8 cellular contexts compared by ENCODE assay signal in the genomic region with DNA sequence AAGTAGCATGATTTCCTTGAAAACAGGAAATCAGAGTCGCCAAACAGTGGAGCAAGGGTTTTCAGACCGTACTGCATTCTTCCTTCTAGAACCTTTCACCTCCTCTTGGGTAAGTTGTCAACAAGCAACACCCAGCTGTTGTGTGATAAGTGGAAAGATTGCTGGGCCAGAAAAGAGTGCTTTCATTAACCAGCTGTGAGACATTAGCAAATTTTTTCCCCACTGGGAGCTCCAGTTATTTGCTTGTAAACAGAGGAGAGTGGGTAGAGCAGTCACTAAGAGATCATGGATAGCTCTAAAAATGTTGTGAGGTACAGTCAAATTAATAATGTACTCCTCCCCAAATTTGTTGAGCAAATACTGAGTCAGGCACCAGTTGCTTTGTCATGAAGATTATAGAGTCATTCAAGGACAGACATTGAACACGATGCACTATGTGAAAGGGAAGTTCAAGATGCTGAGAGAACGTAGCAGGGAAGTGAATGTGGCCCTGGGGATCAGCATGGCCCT. TPM values are rescaled to one million over a fixed set of nuclear protein-coding genes. Genes with fewer than 3 reads are reported as not detected.
DNase-seq lines count a peak whose midpoint lies in the region; ATAC-seq and TF ChIP-seq lines count a peak whose summit lies in the region.

No MANE protein-coding gene starts in this region.

- H3K36me3 Mint-ChIP-seq in nephron (ENCODE audit: low read depth), result no peaks in the 10 kb centered on the region
- no peaks in the 10 kb centered on the region for H3K36me3 Mint-ChIP-seq in activated naive CD4-positive, alpha-beta T cell treated with anti-CD3 and anti-CD28 coated beads, Interleukin-2, amount 10 ng/mL, durations not matched to agents 7 days and 5 days
- no peaks in the 10 kb centered on the region for H3K36me3 Mint-ChIP-seq in activated CD8-positive, alpha-beta memory T cell treated with anti-CD3 and anti-CD28 coated beads, Interleukin-2, amount 10 ng/mL, durations not matched to agents 7 days and 5 days

- H3K27me3 Mint-ChIP-seq in nephron (ENCODE audit: low read depth), result peaks cover 4% of the 10 kb centered on the region
- H3K27me3 Mint-ChIP-seq in activated naive CD4-positive, alpha-beta T cell treated with anti-CD3 and anti-CD28 coated beads, Interleukin-2, amount 10 ng/mL, durations not matched to agents 7 days and 5 days, result peaks cover 7% of the 10 kb centered on the region
- H3K27me3 Mint-ChIP-seq in activated CD8-positive, alpha-beta memory T cell treated with anti-CD3 and anti-CD28 coated beads, Interleukin-2, amount 10 ng/mL, durations not matched to agents 7 days and 5 days, result peaks cover 17% of the 10 kb centered on the region

- ATAC-seq in GM18517 (IDR thresholded peaks at IDR 0.05; ENCODE audit: unreplicated experiment) (peak; percentile 46), HG02884 (IDR thresholded peaks at IDR 0.05; ENCODE audit: unreplicated experiment) (peak; percentile 37), GM21737 (IDR thresholded peaks at IDR 0.05; ENCODE audit: unreplicated experiment) (no peak)
- no peak for ATAC-seq in activated CD8-positive, alpha-beta memory T cell treated with anti-CD3 and anti-CD28 coated beads, Interleukin-2, amount 10 ng/mL, durations not matched to agents 7 days and 5 days

- H3K9me3 Mint-ChIP-seq in nephron, result no peaks in the 10 kb centered on the region
- no peaks in the 10 kb centered on the region for H3K9me3 Mint-ChIP-seq in activated naive CD4-positive, alpha-beta T cell treated with anti-CD3 and anti-CD28 coated beads, Interleukin-2, amount 10 ng/mL, durations not matched to agents 7 days and 5 days
- H3K9me3 Mint-ChIP-seq in activated CD8-positive, alpha-beta memory T cell treated with anti-CD3 and anti-CD28 coated beads, Interleukin-2, amount 10 ng/mL, durations not matched to agents 7 days and 5 days (ENCODE audit: low read depth), result no peaks in the 10 kb centered on the region

- peak overlapping the region in 2 of 3 experiments; percentile 34 to 37 for H3K27ac Mint-ChIP-seq in nephron
- H3K27ac Mint-ChIP-seq in activated naive CD4-positive, alpha-beta T cell treated with anti-CD3 and anti-CD28 coated beads, Interleukin-2, amount 10 ng/mL, durations not matched to agents 7 days and 5 days, result no peak overlapping the region
- no peak overlapping the region for H3K27ac Mint-ChIP-seq in activated CD8-positive, alpha-beta memory T cell treated with anti-CD3 and anti-CD28 coated beads, Interleukin-2, amount 10 ng/mL, durations not matched to agents 7 days and 5 days

- TF ChIP-seq CTCF in nephron (IDR thresholded peaks at IDR 0.05; ENCODE audit: unreplicated experiment in 3 of 3), result no peak

- H3K4me3 Mint-ChIP-seq in nephron, result no peak overlapping the region
- H3K4me3 Mint-ChIP-seq in activated naive CD4-positive, alpha-beta T cell treated with anti-CD3 and anti-CD28 coated beads, Interleukin-2, amount 10 ng/mL, durations not matched to agents 7 days and 5 days, result no peak overlapping the region
- no peak overlapping the region for H3K4me3 Mint-ChIP-seq in activated CD8-positive, alpha-beta memory T cell treated with anti-CD3 and anti-CD28 coated beads, Interleukin-2, amount 10 ng/mL, durations not matched to agents 7 days and 5 days

- no peaks in the 10 kb centered on the region for H3K4me1 Mint-ChIP-seq in nephron
- H3K4me1 Mint-ChIP-seq in activated naive CD4-positive, alpha-beta T cell treated with anti-CD3 and anti-CD28 coated beads, Interleukin-2, amount 10 ng/mL, durations not matched to agents 7 days and 5 days, result peaks cover 2% of the 10 kb centered on the region
- no peaks in the 10 kb centered on the region for H3K4me1 Mint-ChIP-seq in activated CD8-positive, alpha-beta memory T cell treated with anti-CD3 and anti-CD28 coated beads, Interleukin-2, amount 10 ng/mL, durations not matched to agents 7 days and 5 days

- peak; percentile 35 for DNase-seq in amniotic epithelial cell (ENCODE audit: low read depth)
- no peak for DNase-seq in hypothalamus (lab: John Stamatoyannopoulos, UW)
- DNase-seq in activated naive CD4-positive, alpha-beta T cell treated with anti-CD3 and anti-CD28 coated beads, Interleukin-2, amount 10 ng/mL, durations not matched to agents 7 days and 5 days, result no peak
- DNase-seq in activated CD8-positive, alpha-beta memory T cell treated with anti-CD3 and anti-CD28 coated beads, Interleukin-2, amount 10 ng/mL, durations not matched to agents 7 days and 5 days, result no peak

- CTCF ChIA-PET in activated naive CD4-positive, alpha-beta T cell treated with anti-CD3 and anti-CD28 coated beads, Interleukin-2, amount 10 ng/mL, durations not matched to agents 7 days and 5 days (lab: Charles Lee), result interaction anchor here (1.1 to 1.7 kb wide), 2 partner anchors 38 to 66 kb away, joined by 5 to 7 read pairs; no protein-coding TSS in a partner anchor
- CTCF ChIA-PET in activated CD8-positive, alpha-beta memory T cell treated with anti-CD3 and anti-CD28 coated beads, Interleukin-2, amount 10 ng/mL, durations not matched to agents 7 days and 5 days (lab: Charles Lee), result interaction anchor here (2.4 kb wide), 1 partner anchor 53 kb away, joined by 10 read pairs; a partner anchor contains a TSS

RNA-seq across cellular contexts. Expression of a gene that starts 11.7 kb away (rescaled TPM):
- total RNA-seq in activated CD8-positive, alpha-beta memory T cell treated with anti-CD3 and anti-CD28 coated beads, Interleukin-2, amount 10 ng/mL, durations not matched to agents 7 days and 5 days, result not detected

RNA-seq across cellular contexts. Expression of a gene that starts 52.5 kb away (rescaled TPM):
- under 1 TPM; 0.12 to 0.28 TPM for total RNA-seq in activated CD8-positive, alpha-beta memory T cell treated with anti-CD3 and anti-CD28 coated beads, Interleukin-2, amount 10 ng/mL, durations not matched to agents 7 days and 5 days

Comparison
In these comparisons a context has a peak if more than half of its experiments do, and no peak if none do; other contexts are left out.
1. ATAC-seq: peak in GM18517 (single experiment) and HG02884 (single experiment); none in GM21737 (single experiment) and activated CD8-positive, alpha-beta memory T cell treated with anti-CD3 and anti-CD28 coated beads, Interleukin-2, amount 10 ng/mL, durations not matched to agents 7 days and 5 days (single experiment).
2. H3K27ac Mint-ChIP-seq: peak in nephron (2 of 3); none in activated naive CD4-positive, alpha-beta T cell treated with anti-CD3 and anti-CD28 coated beads, Interleukin-2, amount 10 ng/mL, durations not matched to agents 7 days and 5 days (single experiment) and activated CD8-positive, alpha-beta memory T cell treated with anti-CD3 and anti-CD28 coated beads, Interleukin-2, amount 10 ng/mL, durations not matched to agents 7 days and 5 days (single experiment).